In the genomic region with DNA sequence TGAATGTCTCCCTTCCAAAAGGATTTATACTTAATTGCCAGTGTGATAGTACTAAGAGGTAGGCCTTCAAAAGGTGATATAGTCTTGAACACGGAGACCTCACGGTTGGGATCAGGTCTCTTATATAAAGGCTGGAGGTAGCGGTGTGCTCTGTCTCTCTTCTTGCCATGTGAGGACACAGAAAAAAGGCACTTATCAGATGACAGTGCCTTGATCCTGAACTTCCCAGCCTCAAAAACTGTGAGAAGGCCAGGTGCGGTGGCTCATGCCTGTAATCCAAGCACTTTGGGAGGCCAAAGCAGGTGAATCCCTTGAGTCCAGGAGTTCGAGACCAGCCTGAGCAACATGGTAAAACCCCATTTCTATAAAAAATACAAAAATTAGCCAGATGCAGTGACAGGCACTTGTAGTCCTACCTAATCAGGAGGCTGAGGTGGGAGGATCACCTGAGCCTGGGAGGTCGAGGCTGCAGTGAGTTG, we compare ENCODE assay signal across 1 cellular context.
TF ChIP-seq lines count a peak whose summit lies in the region.

No MANE protein-coding gene starts in this region.

TF ChIP-seq in K562, 482 proteins besides CTCF, POLR2A, EP300 and RAD21 (continued from another document):
- TF ChIP-seq, protein P1, sequence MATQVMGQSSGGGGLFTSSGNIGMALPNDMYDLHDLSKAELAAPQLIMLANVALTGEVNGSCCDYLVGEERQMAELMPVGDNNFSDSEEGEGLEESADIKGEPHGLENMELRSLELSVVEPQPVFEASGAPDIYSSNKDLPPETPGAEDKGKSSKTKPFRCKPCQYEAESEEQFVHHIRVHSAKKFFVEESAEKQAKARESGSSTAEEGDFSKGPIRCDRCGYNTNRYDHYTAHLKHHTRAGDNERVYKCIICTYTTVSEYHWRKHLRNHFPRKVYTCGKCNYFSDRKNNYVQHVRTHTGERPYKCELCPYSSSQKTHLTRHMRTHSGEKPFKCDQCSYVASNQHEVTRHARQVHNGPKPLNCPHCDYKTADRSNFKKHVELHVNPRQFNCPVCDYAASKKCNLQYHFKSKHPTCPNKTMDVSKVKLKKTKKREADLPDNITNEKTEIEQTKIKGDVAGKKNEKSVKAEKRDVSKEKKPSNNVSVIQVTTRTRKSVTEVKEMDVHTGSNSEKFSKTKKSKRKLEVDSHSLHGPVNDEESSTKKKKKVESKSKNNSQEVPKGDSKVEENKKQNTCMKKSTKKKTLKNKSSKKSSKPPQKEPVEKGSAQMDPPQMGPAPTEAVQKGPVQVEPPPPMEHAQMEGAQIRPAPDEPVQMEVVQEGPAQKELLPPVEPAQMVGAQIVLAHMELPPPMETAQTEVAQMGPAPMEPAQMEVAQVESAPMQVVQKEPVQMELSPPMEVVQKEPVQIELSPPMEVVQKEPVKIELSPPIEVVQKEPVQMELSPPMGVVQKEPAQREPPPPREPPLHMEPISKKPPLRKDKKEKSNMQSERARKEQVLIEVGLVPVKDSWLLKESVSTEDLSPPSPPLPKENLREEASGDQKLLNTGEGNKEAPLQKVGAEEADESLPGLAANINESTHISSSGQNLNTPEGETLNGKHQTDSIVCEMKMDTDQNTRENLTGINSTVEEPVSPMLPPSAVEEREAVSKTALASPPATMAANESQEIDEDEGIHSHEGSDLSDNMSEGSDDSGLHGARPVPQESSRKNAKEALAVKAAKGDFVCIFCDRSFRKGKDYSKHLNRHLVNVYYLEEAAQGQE (CRISPR knock-in tag; IDR thresholded peaks at IDR 0.05; ENCODE audit: low read depth) = no peak
- TF ChIP-seq MED1 (CRISPR knock-in tag; IDR thresholded peaks at IDR 0.05; ENCODE audit: borderline replicate concordance) = 0 out of 2 replicates have a peak, but pooled peaks have one; percentile 46
- TF ChIP-seq ZNF507 (tag; conservative IDR thresholded peaks at IDR 0.05) = no peak
- TF ChIP-seq, protein P2, sequence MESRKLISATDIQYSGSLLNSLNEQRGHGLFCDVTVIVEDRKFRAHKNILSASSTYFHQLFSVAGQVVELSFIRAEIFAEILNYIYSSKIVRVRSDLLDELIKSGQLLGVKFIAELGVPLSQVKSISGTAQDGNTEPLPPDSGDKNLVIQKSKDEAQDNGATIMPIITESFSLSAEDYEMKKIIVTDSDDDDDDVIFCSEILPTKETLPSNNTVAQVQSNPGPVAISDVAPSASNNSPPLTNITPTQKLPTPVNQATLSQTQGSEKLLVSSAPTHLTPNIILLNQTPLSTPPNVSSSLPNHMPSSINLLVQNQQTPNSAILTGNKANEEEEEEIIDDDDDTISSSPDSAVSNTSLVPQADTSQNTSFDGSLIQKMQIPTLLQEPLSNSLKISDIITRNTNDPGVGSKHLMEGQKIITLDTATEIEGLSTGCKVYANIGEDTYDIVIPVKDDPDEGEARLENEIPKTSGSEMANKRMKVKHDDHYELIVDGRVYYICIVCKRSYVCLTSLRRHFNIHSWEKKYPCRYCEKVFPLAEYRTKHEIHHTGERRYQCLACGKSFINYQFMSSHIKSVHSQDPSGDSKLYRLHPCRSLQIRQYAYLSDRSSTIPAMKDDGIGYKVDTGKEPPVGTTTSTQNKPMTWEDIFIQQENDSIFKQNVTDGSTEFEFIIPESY (CRISPR knock-in tag; IDR thresholded peaks at IDR 0.05) = no peak
- no peak for TF ChIP-seq ZFP36 (IDR thresholded peaks at IDR 0.05; ENCODE audit: low read depth, low read length, partially characterized antibody)
